In the genomic region with DNA sequence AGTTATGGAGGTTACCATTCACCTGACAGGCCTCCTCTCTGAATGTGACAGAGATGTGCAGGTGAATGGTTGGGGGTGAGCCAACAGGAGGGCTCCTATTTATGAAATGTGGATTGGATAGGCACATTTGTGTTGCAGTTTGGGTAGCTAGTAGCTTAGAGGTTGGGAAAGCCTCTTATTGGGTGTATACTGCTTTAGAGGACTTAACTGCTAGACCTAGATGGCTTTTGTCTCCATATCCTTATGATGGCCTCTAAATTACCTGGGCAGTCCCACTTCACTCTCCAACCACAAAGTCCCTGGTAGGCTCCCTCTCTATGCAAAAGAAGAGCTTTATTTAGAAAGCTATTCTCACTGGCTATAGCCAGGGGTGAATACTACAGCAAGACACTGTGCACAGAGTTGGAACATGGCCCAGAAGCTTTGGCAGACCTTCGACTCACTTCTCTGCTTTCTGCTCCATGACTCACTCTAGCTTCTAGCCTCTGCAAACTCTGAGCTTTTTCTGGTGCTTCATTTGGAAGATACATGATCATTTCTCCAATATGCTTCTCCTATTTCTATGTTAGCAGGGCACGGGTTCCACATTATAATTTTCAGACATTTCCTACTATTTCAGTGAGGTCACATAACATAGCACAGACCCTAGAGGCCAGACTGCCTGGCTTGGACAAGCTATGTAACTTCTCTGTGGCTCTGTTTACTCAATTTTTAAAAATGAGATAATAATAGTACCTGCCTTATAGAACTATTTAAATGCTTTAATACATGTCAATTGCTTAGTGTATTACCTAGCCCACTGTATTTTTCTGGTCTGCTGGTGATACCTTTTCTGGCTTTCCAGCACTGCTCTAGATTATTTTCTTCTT, we compare ENCODE assay signal across 9 cellular contexts. TPM values are rescaled to one million over a fixed set of nuclear protein-coding genes. Genes with fewer than 3 reads are reported as not detected.
A peak's percentile ranks its signal among the peaks of the same experiment; 100 is the strongest.
DNase-seq lines count a peak whose midpoint lies in the region; ATAC-seq lines count a peak whose summit lies in the region.
"Had no signal": no experiment of that assay in that cellular context is flagged by ENCODE, and none has a peak within 500 bp of the region (broad histone marks: within the 10 kb centered on the region; RNA-seq: fewer than 3 reads in every experiment).

No MANE protein-coding gene starts in this region.

- no peak for ATAC-seq in GM18873 (IDR thresholded peaks at IDR 0.05; ENCODE audit: low FRiP score, unreplicated experiment)
- ATAC-seq in HG03520 (IDR thresholded peaks at IDR 0.05; ENCODE audit: unreplicated experiment), result no peak
- ATAC-seq in HG03175 (IDR thresholded peaks at IDR 0.05; ENCODE audit: unreplicated experiment), result no peak

- DNase-seq in EH (ENCODE audit: low read depth), result peak; percentile 82
- DNase-seq in OCI-M1 (lab: John Stamatoyannopoulos, UW), result peak; percentile 7
- DNase-seq in fibroblast of the conjunctiva (ENCODE audit: low read depth), result peak; percentile 89
- DNase-seq in pulmonary artery endothelial cell (ENCODE audit: low read depth, low spot score), result peak; percentile 7
- DNase-seq in NCI-H510A treated with DMSO at 0.1 percent for 48 hours (lab: John Stamatoyannopoulos, UW), result no peak
- DNase-seq: NCI-H524 had no signal

RNA-seq across cellular contexts. Expression of a gene that starts 6.0 kb away (rescaled TPM):
- not detected in 2 replicates for total RNA-seq in pulmonary artery endothelial cell

RNA-seq across cellular contexts. Expression of a gene that starts 28.6 kb away (rescaled TPM):
- 31.7 and 40.8 TPM in 2 replicates for total RNA-seq in pulmonary artery endothelial cell

RNA-seq across cellular contexts. Expression of a gene that starts 38.2 kb away (rescaled TPM):
- not detected in 2 replicates for total RNA-seq in pulmonary artery endothelial cell
